ENCODE assay signal across 8 cellular contexts in genomic region chr3:52238193-52238760, GRCh38. TPM values are rescaled to one million over a fixed set of nuclear protein-coding genes. Genes with fewer than 3 reads are reported as not detected.
A peak's percentile ranks its signal among the peaks of the same experiment; 100 is the strongest.
DNase-seq lines count a peak whose midpoint lies in the region; ATAC-seq and TF ChIP-seq lines count a peak whose summit lies in the region.

No MANE protein-coding gene starts in this region.

- peak overlapping the region; percentile 70 for H3K4me3 ChIP-seq in GM12864 (ENCODE audit: low read depth, low read length)
- H3K4me3 ChIP-seq in kidney epithelial cell (ENCODE audit: low read depth, low read length), result peak overlapping the region; percentile 98
- H3K4me3 ChIP-seq in suprapubic skin, result peak overlapping the region; percentile 78

- H3K36me3 ChIP-seq in kidney epithelial cell (ENCODE audit: control insufficient read depth, insufficient read depth, low read length), result peaks cover 1% of the 10 kb centered on the region
- peaks cover 10% of the 10 kb centered on the region for H3K36me3 ChIP-seq in suprapubic skin

- H3K36me3 Mint-ChIP-seq in activated naive CD8-positive, alpha-beta T cell treated with anti-CD3 and anti-CD28 coated beads, Interleukin-2, amount 50 U/mL, for 24 hours (ENCODE audit: low read depth), result peaks cover 17% of the 10 kb centered on the region

- H3K27me3 Mint-ChIP-seq in activated naive CD8-positive, alpha-beta T cell treated with anti-CD3 and anti-CD28 coated beads, Interleukin-2, amount 50 U/mL, for 24 hours, result no peaks in the 10 kb centered on the region

- DNase-seq in GM12864 (ENCODE audit: low read depth) (no peak), kidney epithelial cell (ENCODE audit: low read depth) (no peak), suprapubic skin (ENCODE audit: low spot score in 2 of 2) (peak in 1 of 2 donors; percentile 58), hepatic stellate cell (ENCODE audit: low spot score) (no peak), NCI-H526 treated with DMSO at 0.1 percent for 48 hours (lab: John Stamatoyannopoulos, UW) (no peak)
- no peak for DNase-seq in activated naive CD8-positive, alpha-beta T cell treated with anti-CD3 and anti-CD28 coated beads, Interleukin-2, amount 50 U/mL, for 24 hours
- no peak for DNase-seq in effector CD8-positive, alpha-beta T cell (lab: John Stamatoyannopoulos, UW)

- WGBS in suprapubic skin, result 4% methylated on average over 5 of the region's 11 CpGs

- H3K27ac ChIP-seq in suprapubic skin, result peak overlapping the region; percentile 89

- no peaks in the 10 kb centered on the region for H3K9me3 ChIP-seq in suprapubic skin

- H3K27me3 ChIP-seq in kidney epithelial cell (ENCODE audit: control insufficient read depth, insufficient read depth, low read length), result no peaks in the 10 kb centered on the region
- H3K27me3 ChIP-seq in suprapubic skin, result no peaks in the 10 kb centered on the region

- peak overlapping the region; percentile 99 for H3K4me3 Mint-ChIP-seq in activated naive CD8-positive, alpha-beta T cell treated with anti-CD3 and anti-CD28 coated beads, Interleukin-2, amount 50 U/mL, for 24 hours

- peak; percentile 16 for ATAC-seq in HG03460 (IDR thresholded peaks at IDR 0.05; ENCODE audit: unreplicated experiment)
- ATAC-seq in activated naive CD8-positive, alpha-beta T cell treated with anti-CD3 and anti-CD28 coated beads, Interleukin-2, amount 50 U/mL, for 24 hours, result peak; percentile 2

- no peak for TF ChIP-seq CTCF in GM12864 (IDR thresholded peaks at IDR 0.05; ENCODE audit: low read depth, low read length, missing control alignments)
- no peak for TF ChIP-seq CTCF in kidney epithelial cell (IDR thresholded peaks at IDR 0.05; ENCODE audit: insufficient read depth, low read length, poor library complexity, severe bottlenecking)
- no peak for TF ChIP-seq CTCF in suprapubic skin (IDR thresholded peaks at IDR 0.05)

- peaks cover 73% of the 10 kb centered on the region for H3K4me1 Mint-ChIP-seq in activated naive CD8-positive, alpha-beta T cell treated with anti-CD3 and anti-CD28 coated beads, Interleukin-2, amount 50 U/mL, for 24 hours

- peaks cover 2% of the 10 kb centered on the region for H3K9me3 Mint-ChIP-seq in activated naive CD8-positive, alpha-beta T cell treated with anti-CD3 and anti-CD28 coated beads, Interleukin-2, amount 50 U/mL, for 24 hours

- no peak for TF ChIP-seq EP300 in suprapubic skin (IDR thresholded peaks at IDR 0.05)

- H3K27ac Mint-ChIP-seq in activated naive CD8-positive, alpha-beta T cell treated with anti-CD3 and anti-CD28 coated beads, Interleukin-2, amount 50 U/mL, for 24 hours, result peak overlapping the region; percentile 93

- peaks cover 52% of the 10 kb centered on the region for H3K4me1 ChIP-seq in suprapubic skin

- TF ChIP-seq POLR2A in suprapubic skin (IDR thresholded peaks at IDR 0.05), result no peak

RNA-seq across cellular contexts. Expression of gene TWF2, which starts 0.7 kb away (rescaled TPM):
- total RNA-seq in kidney epithelial cell (159 and 194 TPM in 2 replicates), suprapubic skin (10 to 100 TPM; 33.2 to 46.2 (median 42.6) TPM)

RNA-seq across cellular contexts. Expression of gene PPM1M, which starts 7.3 kb away (rescaled TPM):
- total RNA-seq in kidney epithelial cell, result 6.1 and 8.8 TPM in 2 replicates
- 10 to 100 TPM in 3 of 4 donors, 1 to 10 TPM in 1; 10.0 to 17.5 (median 11.3) TPM for total RNA-seq in suprapubic skin

RNA-seq across cellular contexts. Expression of gene TLR9, which starts 12.8 kb away (rescaled TPM):
- total RNA-seq in kidney epithelial cell (not detected in 2 replicates), suprapubic skin (under 1 TPM in 1 of 4 donors, not detected in 3; 0.16 TPM)

RNA-seq across cellular contexts. Expression of gene WDR82, which starts 40.2 kb away (rescaled TPM):
- total RNA-seq in kidney epithelial cell (47.6 and 49.0 TPM in 2 replicates), suprapubic skin (10 to 100 TPM; 46.7 to 57.6 (median 52.5) TPM)

RNA-seq across cellular contexts. Expression of gene ALAS1, which starts 40.3 kb away (rescaled TPM):
- total RNA-seq in kidney epithelial cell, result 47.5 and 54.2 TPM in 2 replicates
- total RNA-seq in suprapubic skin, result 10 to 100 TPM; 28.8 to 54.4 (median 31.9) TPM
